ENCODE assay signal across 10 cellular contexts in genomic region chr14:61598980-61599379, GRCh38.
DNase-seq lines count a peak whose midpoint lies in the region; ATAC-seq and TF ChIP-seq lines count a peak whose summit lies in the region.
"Had no signal": no experiment of that assay in that cellular context is flagged by ENCODE, and none has a peak within 500 bp of the region (broad histone marks: within the 10 kb centered on the region; RNA-seq: fewer than 3 reads in every experiment).

No MANE protein-coding gene starts in this region.

- peak overlapping the region; percentile 98 for H3K27ac ChIP-seq in ACC112 (ENCODE audit: low read depth, low read length)
- no peak overlapping the region for H3K27ac ChIP-seq in ovary
- H3K27ac ChIP-seq: suprapubic skin had no signal

- H3K36me3 ChIP-seq in ACC112 (ENCODE audit: insufficient read depth, low read length), result no peaks in the 10 kb centered on the region
- no peaks in the 10 kb centered on the region for H3K36me3 ChIP-seq in ovary
- H3K36me3 ChIP-seq: suprapubic skin had no signal

- peaks cover 8% of the 10 kb centered on the region for H3K27me3 Mint-ChIP-seq in T-helper 17 cell

- TF ChIP-seq CTCF in ovary (IDR thresholded peaks at IDR 0.05), result no peak

- intact Hi-C loops in ovary (cut with DNase I), result no loop called here

- peak overlapping the region; percentile 62 for H2AFZ ChIP-seq in ACC112 (ENCODE audit: low read length, unreplicated experiment)

- no peak for TF ChIP-seq POLR2A in ovary (IDR thresholded peaks at IDR 0.05)

- peak overlapping the region; percentile 60 for H3K27ac Mint-ChIP-seq in T-helper 17 cell

- ATAC-seq in GM21447 (IDR thresholded peaks at IDR 0.05; ENCODE audit: unreplicated experiment) (peak; percentile 50), T-helper 17 cell (peak; percentile 46), GM21360 (IDR thresholded peaks at IDR 0.05; ENCODE audit: unreplicated experiment) (no peak)
- ATAC-seq: esophagus mucosa had no signal

- H3K4me1 ChIP-seq in ACC112 (ENCODE audit: control insufficient read depth, insufficient read depth, low read length, unreplicated experiment) (peaks cover 54% of the 10 kb centered on the region), ovary (ENCODE audit: insufficient read depth) (peaks cover 5% of the 10 kb centered on the region)

- TF ChIP-seq EP300 in ovary (IDR thresholded peaks at IDR 0.05), result no peak

- peaks cover 26% of the 10 kb centered on the region for H3K4me1 Mint-ChIP-seq in T-helper 17 cell

- peaks cover 26% of the 10 kb centered on the region for H3K79me2 ChIP-seq in ACC112 (ENCODE audit: control insufficient read depth, insufficient read depth, low read length, unreplicated experiment)

- H3K9me3 ChIP-seq in T-helper 17 cell (ENCODE audit: control insufficient read depth, low read length, poor library complexity, severe bottlenecking) (no peaks in the 10 kb centered on the region), ovary (no peaks in the 10 kb centered on the region)
- H3K9me3 ChIP-seq: suprapubic skin had no signal

- DNase-seq in T-helper 17 cell, result no peak
- peak; percentile 80 for DNase-seq in islet precursor cell
- no peak for DNase-seq in NCI-H82 (lab: John Stamatoyannopoulos, UW)
- DNase-seq in EL, result no peak
- DNase-seq in ovary, result no peak

- H3K4me3 Mint-ChIP-seq in T-helper 17 cell, result no peak overlapping the region

- H3K4me3 ChIP-seq in ACC112 (ENCODE audit: low read depth, low read length) (peak overlapping the region; percentile 31), ovary (no peak overlapping the region)
- H3K4me3 ChIP-seq: suprapubic skin had no signal

- H3K27me3 ChIP-seq in ACC112 (ENCODE audit: insufficient read depth, low read length) (no peaks in the 10 kb centered on the region), ovary (no peaks in the 10 kb centered on the region)
- H3K27me3 ChIP-seq: suprapubic skin had no signal

- H3K36me3 Mint-ChIP-seq in T-helper 17 cell (ENCODE audit: low read depth), result peaks cover 2% of the 10 kb centered on the region

- 0 to 5% (median 2%) methylated on average over 1 of the region's 1 CpG for WGBS in ovary, 3 donors
